Comparison of ENCODE assay signal across 2 cellular contexts in the genomic region with DNA sequence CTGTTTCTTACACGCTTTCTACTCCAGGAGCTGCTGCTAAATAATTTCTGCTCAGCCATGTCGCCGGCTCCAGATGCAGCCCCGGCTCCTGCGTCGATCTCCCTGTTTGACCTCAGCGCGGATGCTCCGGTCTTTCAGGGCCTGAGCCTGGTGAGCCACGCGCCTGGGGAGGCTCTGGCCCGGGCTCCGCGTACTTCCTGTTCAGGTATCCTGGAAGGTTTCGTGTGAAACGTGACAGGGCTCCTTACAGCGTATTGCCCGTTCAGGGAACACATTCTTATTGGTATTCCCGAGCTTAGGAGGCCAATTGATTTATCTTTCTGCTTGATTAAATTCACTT.
A peak's percentile ranks its signal among the peaks of the same experiment; 100 is the strongest.
TF ChIP-seq lines count a peak whose summit lies in the region.

No MANE protein-coding gene starts in this region.

TF ChIP-seq in A549, 52 proteins besides CTCF, POLR2A, EP300 and RAD21:
- TF ChIP-seq, protein P1, sequence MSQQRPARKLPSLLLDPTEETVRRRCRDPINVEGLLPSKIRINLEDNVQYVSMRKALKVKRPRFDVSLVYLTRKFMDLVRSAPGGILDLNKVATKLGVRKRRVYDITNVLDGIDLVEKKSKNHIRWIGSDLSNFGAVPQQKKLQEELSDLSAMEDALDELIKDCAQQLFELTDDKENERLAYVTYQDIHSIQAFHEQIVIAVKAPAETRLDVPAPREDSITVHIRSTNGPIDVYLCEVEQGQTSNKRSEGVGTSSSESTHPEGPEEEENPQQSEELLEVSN (IDR thresholded peaks at IDR 0.05; ENCODE audit: borderline replicate concordance, low read depth), result peak; percentile 40; the same call in 1 of the 2 replicates
- TF ChIP-seq HEYL (CRISPR knock-in tag; IDR thresholded peaks at IDR 0.05), result no peak
TF ChIP-seq in A549: peak in this region for 1.

TF ChIP-seq in GM12891, 5 proteins besides CTCF, POLR2A, EP300 and RAD21:
- no peak for TF ChIP-seq SPI1 (IDR thresholded peaks at IDR 0.05; ENCODE audit: low read depth, low read length)
- no peak for TF ChIP-seq POLR2AphosphoS5 (IDR thresholded peaks at IDR 0.05; ENCODE audit: low read depth, low read length)
- TF ChIP-seq TAF1 (IDR thresholded peaks at IDR 0.05; ENCODE audit: low read depth, low read length), result no peak
- no peak for TF ChIP-seq POU2F2 (IDR thresholded peaks at IDR 0.05; ENCODE audit: low read depth, low read length)
- TF ChIP-seq PAX5 (IDR thresholded peaks at IDR 0.05; ENCODE audit: insufficient read depth, low read length, severe bottlenecking), result no peak
